In the genomic region with DNA sequence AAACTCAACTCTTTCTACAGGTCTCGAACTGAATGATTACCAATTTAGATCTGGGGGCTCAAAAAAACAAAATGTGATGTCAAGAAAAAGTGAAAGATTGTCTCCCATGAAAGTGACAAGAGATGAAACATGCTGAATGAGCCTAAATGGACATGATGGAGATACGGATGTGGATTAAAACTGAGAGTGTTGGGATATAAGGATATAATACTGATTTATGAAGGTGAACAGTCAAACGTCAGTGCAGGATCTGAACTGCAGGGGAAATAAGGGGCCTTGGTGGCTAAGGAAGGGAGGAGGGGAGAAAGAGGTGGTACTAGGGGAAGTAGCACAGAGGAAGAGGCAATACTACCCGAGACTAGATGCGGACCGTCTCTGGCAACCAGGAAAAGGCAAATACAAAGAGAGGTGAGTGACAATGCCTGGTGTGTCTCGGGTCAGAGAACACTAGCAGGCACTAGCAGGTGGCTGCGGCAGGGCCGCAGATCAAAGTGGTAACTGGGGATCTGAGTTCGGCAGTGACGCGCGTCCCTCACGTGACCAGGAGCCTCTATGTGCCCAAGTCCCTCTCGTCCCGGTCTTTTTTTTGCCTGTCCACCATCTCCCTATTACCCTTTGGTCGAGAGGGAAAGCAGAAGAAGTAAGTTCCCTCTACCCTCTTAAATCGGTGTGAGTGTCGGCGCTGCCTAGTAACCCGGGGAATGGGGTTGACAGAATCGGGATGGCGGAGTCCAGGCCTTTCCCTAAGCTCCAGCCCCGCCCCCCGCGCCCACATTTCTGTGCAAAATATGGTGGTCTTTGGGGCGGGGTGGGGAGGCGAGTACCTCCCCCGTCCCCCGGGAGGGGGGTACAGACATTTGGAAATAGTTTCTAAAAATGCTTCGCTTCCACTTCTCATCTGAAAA, we compare ENCODE assay signal across 7 cellular contexts. TPM values are rescaled to one million over a fixed set of nuclear protein-coding genes. Genes with fewer than 3 reads are reported as not detected.
DNase-seq lines count a peak whose midpoint lies in the region; ATAC-seq and TF ChIP-seq lines count a peak whose summit lies in the region.

A gene with protein sequence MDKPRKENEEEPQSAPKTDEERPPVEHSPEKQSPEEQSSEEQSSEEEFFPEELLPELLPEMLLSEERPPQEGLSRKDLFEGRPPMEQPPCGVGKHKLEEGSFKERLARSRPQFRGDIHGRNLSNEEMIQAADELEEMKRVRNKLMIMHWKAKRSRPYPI (plus strand): TSS at position 590 of the 905 bp plus-strand sequence. CDS start 942 bp downstream, outside the sequence.

- DNase-seq in NCI-H187 treated with DMSO at 0.1 percent for 48 hours (lab: John Stamatoyannopoulos, UW) (peak; percentile 7), activated B cell treated with CpG ODN at 0.5 μM for 24 hours (peak; percentile 25), lung (ENCODE audit: low spot score) (peak; percentile 38)
- DNase-seq in effector memory CD4-positive, alpha-beta T cell = no peak
- peak in 1 of 2 donors; percentile 54 for DNase-seq in stimulated activated effector memory CD8-positive, alpha-beta T cell treated with anti-CD3 and anti-CD28 coated beads, Interleukin-12 subunit alpha, Interleukin-12 subunit beta, amount 100 ng/mL, for 72 hours (ENCODE audit: low spot score in 2 of 2)

- no peaks in the 10 kb centered on the region for H3K9me3 Mint-ChIP-seq in activated B cell treated with CpG ODN at 0.5 μM for 24 hours
- no peaks in the 10 kb centered on the region for H3K9me3 Mint-ChIP-seq in stimulated activated effector memory CD8-positive, alpha-beta T cell treated with anti-CD3 and anti-CD28 coated beads, Interleukin-12 subunit alpha, Interleukin-12 subunit beta, amount 100 ng/mL, for 72 hours

- no peaks in the 10 kb centered on the region for H3K27me3 Mint-ChIP-seq in activated B cell treated with CpG ODN at 0.5 μM for 24 hours

- no peak for TF ChIP-seq CTCF in activated B cell treated with CpG ODN at 0.5 μM for 24 hours (IDR thresholded peaks at IDR 0.05)
- no peak for TF ChIP-seq CTCF in lung (IDR thresholded peaks at IDR 0.05; ENCODE audit: control extremely low read depth, extremely low read depth)

- no peaks in the 10 kb centered on the region for H3K36me3 ChIP-seq in effector memory CD4-positive, alpha-beta T cell (ENCODE audit: control insufficient read depth, insufficient read depth, low read length)
- H3K36me3 ChIP-seq in lung (ENCODE audit: control insufficient read depth in 2 of 2, insufficient read depth in 2 of 2, low read length in 2 of 2) = no peaks in the 10 kb centered on the region

- WGBS in lung, 2 donors = 4 to 26% methylated on average over 15 to 31 of the region's 31 CpGs

- intact Hi-C loops in activated B cell treated with CpG ODN at 0.5 μM for 24 hours (cut with micrococcal nuclease) = loop anchor here (1.0 to 10.0 kb wide), 3 partner anchors 21 to 74 kb away; a partner anchor contains a TSS

- POLR2A ChIA-PET in activated B cell treated with CpG ODN at 0.5 μM for 24 hours (lab: Charles Lee) = interaction anchor here (1.4 kb wide), 1 partner anchor 58 kb away, joined by 4 read pairs; no protein-coding TSS in a partner anchor

- H3K4me1 Mint-ChIP-seq in activated B cell treated with CpG ODN at 0.5 μM for 24 hours = peaks cover 16% of the 10 kb centered on the region
- H3K4me1 Mint-ChIP-seq in stimulated activated effector memory CD8-positive, alpha-beta T cell treated with anti-CD3 and anti-CD28 coated beads, Interleukin-12 subunit alpha, Interleukin-12 subunit beta, amount 100 ng/mL, for 72 hours = peaks cover 18% of the 10 kb centered on the region

- peak within 1 kb of the TSS; percentile 87 for H3K27ac Mint-ChIP-seq in activated B cell treated with CpG ODN at 0.5 μM for 24 hours
- H3K27ac Mint-ChIP-seq in stimulated activated effector memory CD8-positive, alpha-beta T cell treated with anti-CD3 and anti-CD28 coated beads, Interleukin-12 subunit alpha, Interleukin-12 subunit beta, amount 100 ng/mL, for 72 hours = peak within 1 kb of the TSS; percentile 89

- H3K27ac ChIP-seq in effector memory CD4-positive, alpha-beta T cell (ENCODE audit: insufficient read depth, low read length, poor library complexity, severe bottlenecking) = peak within 1 kb of the TSS; percentile 39
- peak within 1 kb of the TSS; percentile 89 to 90 for H3K27ac ChIP-seq in lung (ENCODE audit: low read depth in 1 of 2, low read length in 1 of 2)

- CTCF ChIA-PET in activated B cell treated with CpG ODN at 0.5 μM for 24 hours (lab: Charles Lee) = no interaction called here

- no peaks in the 10 kb centered on the region for H3K27me3 ChIP-seq in effector memory CD4-positive, alpha-beta T cell (replicated peaks; ENCODE audit: control insufficient read depth, insufficient read depth, low read length, poor library complexity, severe bottlenecking)
- peaks cover 4% of the 10 kb centered on the region for H3K27me3 ChIP-seq in lung (ENCODE audit: control insufficient read depth, insufficient read depth)

- no peaks in the 10 kb centered on the region for H3K9me3 ChIP-seq in effector memory CD4-positive, alpha-beta T cell (ENCODE audit: control insufficient read depth, low read length)
- peaks cover 0 to 2% of the 10 kb centered on the region in 2 donors for H3K9me3 ChIP-seq in lung (ENCODE audit: control insufficient read depth in 2 of 2, insufficient read depth in 1 of 2, low read length in 1 of 2)

- peak within 1 kb of the TSS; percentile 64 for H3K4me3 ChIP-seq in effector memory CD4-positive, alpha-beta T cell (ENCODE audit: insufficient read depth, low read depth, low read length, poor library complexity, severe bottlenecking)
- H3K4me3 ChIP-seq in lung = peak within 1 kb of the TSS; percentile 58

- ATAC-seq in GM18508 (IDR thresholded peaks at IDR 0.05; ENCODE audit: insufficient read depth, unreplicated experiment) = peak; percentile 47
- peak; percentile 75 for ATAC-seq in HG02759 (IDR thresholded peaks at IDR 0.05; ENCODE audit: unreplicated experiment)
- ATAC-seq in activated B cell treated with CpG ODN at 0.5 μM for 24 hours (ENCODE audit: low read depth) = peak; percentile 61
- ATAC-seq in lung (ENCODE audit: insufficient read depth, low FRiP score) = peak; percentile 25
- peak; percentile 77 for ATAC-seq in stimulated activated effector memory CD8-positive, alpha-beta T cell treated with anti-CD3 and anti-CD28 coated beads, Interleukin-12 subunit alpha, Interleukin-12 subunit beta, amount 100 ng/mL, for 72 hours

- peaks cover 4% of the 10 kb centered on the region for H3K36me3 Mint-ChIP-seq in activated B cell treated with CpG ODN at 0.5 μM for 24 hours (ENCODE audit: low read depth)
- H3K36me3 Mint-ChIP-seq in stimulated activated effector memory CD8-positive, alpha-beta T cell treated with anti-CD3 and anti-CD28 coated beads, Interleukin-12 subunit alpha, Interleukin-12 subunit beta, amount 100 ng/mL, for 72 hours = no peaks in the 10 kb centered on the region

- peaks cover 4% of the 10 kb centered on the region for H3K4me1 ChIP-seq in effector memory CD4-positive, alpha-beta T cell (ENCODE audit: control insufficient read depth, insufficient read depth, low read length, poor library complexity, severe bottlenecking)
- peaks cover 2% of the 10 kb centered on the region in 2 donors for H3K4me1 ChIP-seq in lung (ENCODE audit: control insufficient read depth in 2 of 2, insufficient read depth in 2 of 2, low read length in 2 of 2)

- H3K4me3 Mint-ChIP-seq in activated B cell treated with CpG ODN at 0.5 μM for 24 hours = peak within 1 kb of the TSS; percentile 90
- H3K4me3 Mint-ChIP-seq in stimulated activated effector memory CD8-positive, alpha-beta T cell treated with anti-CD3 and anti-CD28 coated beads, Interleukin-12 subunit alpha, Interleukin-12 subunit beta, amount 100 ng/mL, for 72 hours = peak within 1 kb of the TSS; percentile 86

RNA-seq across cellular contexts. Expression of the gene that starts here (rescaled TPM):
- total RNA-seq in activated B cell treated with CpG ODN at 0.5 μM for 24 hours (10.4 TPM in 2 replicates), lung (10 to 100 TPM; 28.9 to 33.4 TPM)
- 10 to 100 TPM; 23.8 to 27.6 TPM for polyA plus RNA-seq in lung

Comparison
In these comparisons a context has a peak if more than half of its experiments do, and no peak if none do; other contexts are left out.
1. ATAC-seq: peak in every context shown above with its lines; median percentile 77 in stimulated activated effector memory CD8-positive, alpha-beta T cell treated with anti-CD3 and anti-CD28 coated beads, Interleukin-12 subunit alpha, Interleukin-12 subunit beta, amount 100 ng/mL, for 72 hours; 75 in HG02759; 61 in activated B cell treated with CpG ODN at 0.5 μM for 24 hours; 47 in GM18508; 25 in lung.
2. DNase-seq: peak in NCI-H187 treated with DMSO at 0.1 percent for 48 hours (single experiment), activated B cell treated with CpG ODN at 0.5 μM for 24 hours (single experiment) and lung (single experiment); none in effector memory CD4-positive, alpha-beta T cell (0 of 3).